4 cellular contexts compared by ENCODE assay signal in genomic region chr22:24248611-24249010, GRCh38. TPM values are rescaled to one million over a fixed set of nuclear protein-coding genes. Genes with fewer than 3 reads are reported as not detected.
"Had no signal": no experiment of that assay in that cellular context is flagged by ENCODE, and none has a peak within 500 bp of the region (broad histone marks: within the 10 kb centered on the region; RNA-seq: fewer than 3 reads in every experiment).

No MANE protein-coding gene starts in this region.

RNA-seq across cellular contexts. Expression of gene GGT5, which starts 3.7 kb away (rescaled TPM):
- total RNA-seq: natural killer cell, progenitor cell of endocrine pancreas had no signal
- polyA plus RNA-seq: naive thymus-derived CD4-positive, alpha-beta T cell; naive thymus-derived CD8-positive, alpha-beta T cell had no signal
